ENCODE assay signal across 20 cellular contexts in genomic region chr14:64244279-64244678, GRCh38. TPM values are rescaled to one million over a fixed set of nuclear protein-coding genes. Genes with fewer than 3 reads are reported as not detected.
DNase-seq lines count a peak whose midpoint lies in the region; ATAC-seq, FAIRE-seq and TF ChIP-seq lines count a peak whose summit lies in the region.
"Had no signal": no experiment of that assay in that cellular context is flagged by ENCODE, and none has a peak within 500 bp of the region (broad histone marks: within the 10 kb centered on the region; RNA-seq: fewer than 3 reads in every experiment).

No MANE protein-coding gene starts in this region.

- in situ Hi-C loops in HepG2 (cut with HindIII; ENCODE audit: extremely low pct_ligation_motif_present, low pct_unique_long_range_greater_than_20kb): no loop called here

- ATAC-seq in right lobe of liver (peak; percentile 54 to 75 (median 68)), HepG2 (no peak), left ventricle myocardium superior (peak; percentile 45), HG03432 (IDR thresholded peaks at IDR 0.05; ENCODE audit: unreplicated experiment) (no peak), sciatic nerve (no peak)
- ATAC-seq: effector memory CD8-positive, alpha-beta T cell; foreskin keratinocyte had no signal

- no peaks in the 10 kb centered on the region for H4K20me1 ChIP-seq in HepG2 (ENCODE audit: insufficient read depth, low read length)

- H3K4me3 ChIP-seq in right lobe of liver (no peak overlapping the region), HepG2 (replicated peaks in 1 of 3; ENCODE audit: insufficient read depth in 1 of 3, low read depth in 2 of 3, low read length in 3 of 3) (no peak overlapping the region)
- H3K4me3 ChIP-seq: SJCRH30 had no signal

- POLR2A ChIA-PET in HepG2 (lab: Yijun Ruan, JAX): no interaction called here

- intact Hi-C loops in right lobe of liver (cut with DNase I) (no loop called here), HepG2 (cut with micrococcal nuclease; ENCODE audit: unreplicated experiment) (no loop called here), left ventricle myocardium superior (cut with micrococcal nuclease) (no loop called here), sciatic nerve (cut with DNase I) (no loop called here)

- H3K79me2 ChIP-seq in HepG2 (ENCODE audit: insufficient read depth, low read length): no peaks in the 10 kb centered on the region

- WGBS in right lobe of liver (ENCODE audit: insufficient coverage, low coverage, low lambda C conversion rate, missing lambda C conversion rate): 47% methylated on average over 2 of the region's 4 CpGs
- 28% methylated on average over 4 of the region's 4 CpGs for WGBS in HepG2 (ENCODE audit: low lambda C conversion rate)

- TF ChIP-seq RAD21 in HepG2 (CRISPR knock-in tag; IDR thresholded peaks at IDR 0.05): no peak

- BruUV-seq in HepG2 (replicated peaks; lab: Mats Ljungman, UMichigan): no TSS peak

- TF ChIP-seq EP300 in HepG2 (IDR thresholded peaks at IDR 0.05; ENCODE audit: low read depth in 2 of 2, low read length in 2 of 2) (no peak), HepG2 (CRISPR knock-in tag; IDR thresholded peaks at IDR 0.05; ENCODE audit: borderline replicate concordance) (no peak)

- H3K27me3 ChIP-seq in right lobe of liver (no peaks in the 10 kb centered on the region), HepG2 (ENCODE audit: control insufficient read depth in 1 of 2, insufficient read depth in 2 of 2, low read length in 2 of 2) (no peaks in the 10 kb centered on the region)
- H3K27me3 ChIP-seq: foreskin keratinocyte, SJCRH30 had no signal

- TF ChIP-seq CTCF in right lobe of liver (IDR thresholded peaks at IDR 0.05): no peak
- no peak for TF ChIP-seq CTCF in HepG2 (CRISPR knock-in tag; IDR thresholded peaks at IDR 0.05)

- no peaks in the 10 kb centered on the region for H3K9me3 ChIP-seq in right lobe of liver
- no peaks in the 10 kb centered on the region for H3K9me3 ChIP-seq in HepG2 (ENCODE audit: low read length)
- H3K9me3 ChIP-seq: SJCRH30 had no signal

- no peak for TF ChIP-seq POLR2A in right lobe of liver (IDR thresholded peaks at IDR 0.05)
- TF ChIP-seq POLR2A in HepG2 (IDR thresholded peaks at IDR 0.05; ENCODE audit: insufficient read depth in 1 of 2, low read depth in 2 of 2, low read length in 2 of 2): no peak

- no peaks in the 10 kb centered on the region for H3K36me3 ChIP-seq in right lobe of liver
- H3K36me3 ChIP-seq in HepG2 (replicated peaks in 1 of 2; ENCODE audit: control insufficient read depth in 1 of 2, insufficient read depth in 2 of 2, low read length in 2 of 2): no peaks in the 10 kb centered on the region

- H2AFZ ChIP-seq in HepG2 (ENCODE audit: low read length): no peak overlapping the region

- H3K27ac ChIP-seq in right lobe of liver (no peak overlapping the region), HepG2 (ENCODE audit: extremely low read length, insufficient read depth, low read length) (no peak overlapping the region)
- H3K27ac ChIP-seq: foreskin keratinocyte, SJCRH30 had no signal

- CTCF ChIA-PET in HepG2 (lab: Yijun Ruan, JAX; ENCODE audit: low intra/inter-chr PET ratio, low total read pairs): no interaction called here

- DNase-seq in right lobe of liver (peak in 2 of 3 donors; percentile 38 to 69), HepG2 (ENCODE audit: low spot score) (no peak), cerebellar cortex (ENCODE audit: low spot score) (peak; percentile 18), left ventricle myocardium superior (peak; percentile 58), cortex of kidney (lab: John Stamatoyannopoulos, UW) (no peak), putamen (ENCODE audit: low spot score) (no peak), sciatic nerve (ENCODE audit: low spot score) (no peak)
- DNase-seq: activated CD4-positive, alpha-beta T cell treated with anti-CD3 and anti-CD28 coated beads, Interleukin-2, amount 50 U/mL, for 48 hours; activated naive CD4-positive, alpha-beta T cell treated with Interleukin-2 at 50 U/mL for 16 hours; activated T-cell treated with anti-CD3 and anti-CD28 coated beads for 4 hours; effector memory CD8-positive, alpha-beta T cell; foreskin keratinocyte; HCEC 1CT; NCI-H187 treated with DMSO at 0.1 percent for 48 hours; NCI-H524; OCI-M1; retina; SJCRH30 had no signal

- no peak overlapping the region for H3K9ac ChIP-seq in HepG2 (ENCODE audit: insufficient read depth, low read depth, low read length)

- FAIRE-seq in HepG2 (lab: Jason Lieb, UNC): no peak
- FAIRE-seq: GM12892 had no signal

- no peaks in the 10 kb centered on the region for H3K4me1 ChIP-seq in right lobe of liver
- H3K4me1 ChIP-seq in HepG2 (ENCODE audit: insufficient read depth, low read length): no peaks in the 10 kb centered on the region
- H3K4me1 ChIP-seq: foreskin keratinocyte, SJCRH30 had no signal

- no peak overlapping the region for H3K4me2 ChIP-seq in HepG2 (ENCODE audit: low read depth, low read length)

TF ChIP-seq in HepG2, 621 proteins besides CTCF, POLR2A, EP300 and RAD21:
- TF ChIP-seq ZNF124 (CRISPR knock-in tag; IDR thresholded peaks at IDR 0.05): no peak
- TF ChIP-seq KDM4B (CRISPR knock-in tag; IDR thresholded peaks at IDR 0.05): no peak
- no peak for TF ChIP-seq RELA (CRISPR knock-in tag; IDR thresholded peaks at IDR 0.05)
- TF ChIP-seq ZNF782 (CRISPR knock-in tag; IDR thresholded peaks at IDR 0.05; ENCODE audit: borderline replicate concordance): no peak
- no peak for TF ChIP-seq TEAD2 (CRISPR knock-in tag; IDR thresholded peaks at IDR 0.05)
- no peak for TF ChIP-seq ZNF17 (CRISPR knock-in tag; IDR thresholded peaks at IDR 0.05)
- no peak for TF ChIP-seq KAT8 (CRISPR knock-in tag; IDR thresholded peaks at IDR 0.05)
- TF ChIP-seq ZNF274 (CRISPR knock-in tag; IDR thresholded peaks at IDR 0.05): no peak
- no peak for TF ChIP-seq KDM2A (CRISPR knock-in tag; IDR thresholded peaks at IDR 0.05; ENCODE audit: borderline replicate concordance, low read depth)
- TF ChIP-seq IKZF4 (CRISPR knock-in tag; IDR thresholded peaks at IDR 0.05; ENCODE audit: borderline replicate concordance, low read depth, not compliant biosample characterization): no peak
- TF ChIP-seq RNF219 (CRISPR knock-in tag; IDR thresholded peaks at IDR 0.05): no peak
- TF ChIP-seq BORCS8-MEF2B (CRISPR knock-in tag; IDR thresholded peaks at IDR 0.05): no peak
- TF ChIP-seq ZNF253 (CRISPR knock-in tag; IDR thresholded peaks at IDR 0.05; ENCODE audit: borderline replicate concordance): no peak
- TF ChIP-seq ZNF570 (CRISPR knock-in tag; IDR thresholded peaks at IDR 0.05; ENCODE audit: borderline replicate concordance): no peak
- TF ChIP-seq MAFF (IDR thresholded peaks at IDR 0.05; ENCODE audit: low read depth, low read length): no peak
- TF ChIP-seq ZBTB7A (CRISPR knock-in tag; IDR thresholded peaks at IDR 0.05): no peak
- no peak for TF ChIP-seq STAT5B (CRISPR knock-in tag; IDR thresholded peaks at IDR 0.05)

RNA-seq across cellular contexts. Expression of gene ESR2, which starts 49.9 kb away (rescaled TPM):
- total RNA-seq in right lobe of liver (under 1 TPM in 1 of 6 experiments, not detected in 5; 0.04 TPM), HepG2 (2016; rRNA removed; fragmentation: Illumina TruSeq; extraction: Trizol) (0.04 TPM in 1 of 2 replicates, not detected in the other), left ventricle myocardium superior (0.47 TPM), sciatic nerve (0.76 TPM)
- not detected in 2 replicates for total RNA-seq in HepG2 (2016; cell fraction: cytosol; rRNA removed; fragmentation: Illumina TruSeq; extraction: Trizol; ENCODE audit: low read depth)
- not detected in 2 replicates for total RNA-seq in HepG2 (2016; cell fraction: insoluble cytoplasmic fraction; rRNA removed; fragmentation: Illumina TruSeq; extraction: Trizol)
- not detected in 2 replicates for total RNA-seq in HepG2 (2016; cell fraction: membrane; rRNA removed; fragmentation: Illumina TruSeq; extraction: Trizol)
- total RNA-seq in HepG2 (2016; cell fraction: nucleus; rRNA removed; fragmentation: Illumina TruSeq; extraction: Trizol): not detected in 2 replicates
- 0.01 TPM in 1 of 2 replicates, not detected in the other for polyA plus RNA-seq in HepG2 (2011; rRNA removed)
- polyA plus RNA-seq in HepG2 (2011; cell fraction: cytosol; rRNA removed): not detected in 2 replicates
- 0.03 TPM in 1 of 2 replicates, not detected in the other for polyA plus RNA-seq in HepG2 (2011; cell fraction: nucleus; rRNA removed)
- 0.07 and 0.16 TPM in 2 replicates for polyA plus RNA-seq in HepG2 (2012)
- not detected in 2 replicates for polyA plus RNA-seq in HepG2 (2016; cell fraction: cytosol; fragmentation: Illumina TruSeq; extraction: Trizol; ENCODE audit: low read depth)
- polyA plus RNA-seq in HepG2 (2016; cell fraction: insoluble cytoplasmic fraction; fragmentation: Illumina TruSeq; extraction: Trizol; ENCODE audit: low read depth): not detected in 2 replicates
- not detected in 2 replicates for polyA plus RNA-seq in HepG2 (2016; cell fraction: membrane; fragmentation: Illumina TruSeq; extraction: Trizol; ENCODE audit: low read depth)
- polyA plus RNA-seq in HepG2 (2016; cell fraction: nucleus; fragmentation: Illumina TruSeq; extraction: Trizol; ENCODE audit: insufficient read depth, low read depth): not detected in 2 replicates
- polyA minus RNA-seq in HepG2 (2011; rRNA and poly(A)+ RNA removed; ENCODE audit: low replicate concordance): 0.35 TPM in 1 of 2 replicates, not detected in the other
- not detected in 2 replicates for polyA minus RNA-seq in HepG2 (2011; cell fraction: cytosol; rRNA and poly(A)+ RNA removed)
- polyA minus RNA-seq in HepG2 (2011; cell fraction: nucleus; rRNA and poly(A)+ RNA removed): not detected in 2 replicates
- polyA plus RNA-seq: foreskin keratinocyte had no signal

Comparison
In these comparisons a context has a peak if more than half of its experiments do, and no peak if none do; other contexts are left out.
1. ATAC-seq: peak in right lobe of liver (4 of 4) and left ventricle myocardium superior (single experiment); none in HepG2 (single experiment), HG03432 (single experiment) and sciatic nerve (single experiment).
2. DNase-seq: peak in right lobe of liver (2 of 3), cerebellar cortex (single experiment) and left ventricle myocardium superior (single experiment); none in HepG2 (single experiment), cortex of kidney (single experiment), putamen (single experiment) and sciatic nerve (single experiment).